Comparison of ENCODE assay signal across 8 cellular contexts in genomic region chr19:41376241-41376997, GRCh38. TPM values are rescaled to one million over a fixed set of nuclear protein-coding genes. Genes with fewer than 3 reads are reported as not detected.
DNase-seq lines count a peak whose midpoint lies in the region; ATAC-seq and TF ChIP-seq lines count a peak whose summit lies in the region.

Gene TMEM91, plus strand, starts transcription at chr19:41376533. Its CDS starts 1,777 bp downstream, at chr19:41378310.

- peak within 1 kb of the TSS; percentile 95 for H3K4me2 ChIP-seq in hepatocyte

- H3K9me2 ChIP-seq in hepatocyte (replicated peaks; ENCODE audit: insufficient read depth) = no peaks in the 10 kb centered on the region

- peak within 1 kb of the TSS; percentile 92 for H2AFZ ChIP-seq in hepatocyte

- peaks cover 23% of the 10 kb centered on the region for H3K79me2 ChIP-seq in hepatocyte

- peaks cover 14% of the 10 kb centered on the region for H3K4me1 ChIP-seq in hepatocyte (ENCODE audit: insufficient read depth)
- H3K4me1 ChIP-seq in gastrocnemius medialis = peaks cover 9 to 18% of the 10 kb centered on the region in 2 donors

- H3K4me3 ChIP-seq in hepatocyte = peak within 1 kb of the TSS; percentile 80
- peak within 1 kb of the TSS; percentile 57 to 68 (median 62) for H3K4me3 ChIP-seq in gastrocnemius medialis

- TF ChIP-seq POLR2A in gastrocnemius medialis (IDR thresholded peaks at IDR 0.05) = no peak

- peaks cover 4% of the 10 kb centered on the region for H4K20me1 ChIP-seq in hepatocyte (ENCODE audit: insufficient read depth, poor library complexity, severe bottlenecking)

- H3K27me3 ChIP-seq in hepatocyte (no peaks in the 10 kb centered on the region), gastrocnemius medialis (peaks cover 0 to 15% (median 5%) of the 10 kb centered on the region in 3 donors)

- no peaks in the 10 kb centered on the region for H3K9me3 ChIP-seq in hepatocyte (ENCODE audit: low read depth)
- H3K9me3 ChIP-seq in gastrocnemius medialis = no peaks in the 10 kb centered on the region

- intact Hi-C loops in gastrocnemius medialis (cut with DNase I; ENCODE audit: low total_unique reads) = no loop called here

- WGBS in adipose tissue, 3 donors = 1 to 3% (median 3%) methylated on average over 45 to 47 of the region's 47 CpGs
- under 1% methylated on average over 47 of the region's 47 CpGs for WGBS in hepatocyte (ENCODE audit: low lambda C conversion rate, missing lambda C conversion rate)

- TF ChIP-seq CTCF in hepatocyte (IDR thresholded peaks at IDR 0.05; ENCODE audit: poor library complexity) = no peak
- no peak for TF ChIP-seq CTCF in gastrocnemius medialis (IDR thresholded peaks at IDR 0.05 in 4 of 5, conservative IDR thresholded peaks at IDR 0.05 in 1 of 5)

- H3K27ac ChIP-seq in adipose tissue (ENCODE audit: low read depth, low read length) = peak within 1 kb of the TSS; percentile 6
- peak within 1 kb of the TSS; percentile 74 for H3K27ac ChIP-seq in hepatocyte
- peak within 1 kb of the TSS; percentile 58 to 76 (median 70) for H3K27ac ChIP-seq in gastrocnemius medialis

- in situ Hi-C loops in gastrocnemius medialis (cut with MboI; ENCODE audit: low sequenced_read_pairs in 4 of 4) = no loop called here

- no peaks in the 10 kb centered on the region for H3K36me3 ChIP-seq in hepatocyte (replicated peaks; ENCODE audit: insufficient read depth, low read depth)
- H3K36me3 ChIP-seq in gastrocnemius medialis = no peaks in the 10 kb centered on the region

- no peak for ATAC-seq in gastrocnemius medialis
- no peak for ATAC-seq in GM18519 (IDR thresholded peaks at IDR 0.05; ENCODE audit: low FRiP score, unreplicated experiment)
- no peak for ATAC-seq in GM21737 (IDR thresholded peaks at IDR 0.05; ENCODE audit: unreplicated experiment)
- ATAC-seq in GM18858 (IDR thresholded peaks at IDR 0.05; ENCODE audit: unreplicated experiment) = no peak

- peak; percentile 42 for DNase-seq in activated T-cell treated with anti-CD3 and anti-CD28 coated beads, Interleukin-2, amount 50 U/mL, for 1 hour
- DNase-seq in activated T-cell treated with anti-CD3 and anti-CD28 coated beads for 4 hours (no peak), hepatocyte (ENCODE audit: low spot score) (peak; percentile 52), gastrocnemius medialis (no peak)

RNA-seq across cellular contexts. Expression of gene TMEM91, which starts in this region (rescaled TPM):
- polyA plus RNA-seq in adipose tissue (10 to 100 TPM; 10.2 to 24.2 (median 12.2) TPM), hepatocyte (51.8 and 55.7 TPM in 2 replicates)
- total RNA-seq in hepatocyte (23.6 and 27.5 TPM in 2 replicates), gastrocnemius medialis (10 to 100 TPM in 1 of 4 donors, 1 to 10 TPM in 3; 1.6 to 13.6 (median 4.7) TPM)

Comparison
In these comparisons a context has a peak if more than half of its experiments do, and no peak if none do; other contexts are left out.
1. DNase-seq: peak in activated T-cell treated with anti-CD3 and anti-CD28 coated beads, Interleukin-2, amount 50 U/mL, for 1 hour (single experiment) and hepatocyte (single experiment); none in activated T-cell treated with anti-CD3 and anti-CD28 coated beads for 4 hours (single experiment) and gastrocnemius medialis (0 of 2).
2. H3K27ac ChIP-seq: peak in every context shown above with its lines; median percentile 74 in hepatocyte; 70 in gastrocnemius medialis; 6 in adipose tissue.